Comparison of ENCODE assay signal across 19 cellular contexts in the genomic region with DNA sequence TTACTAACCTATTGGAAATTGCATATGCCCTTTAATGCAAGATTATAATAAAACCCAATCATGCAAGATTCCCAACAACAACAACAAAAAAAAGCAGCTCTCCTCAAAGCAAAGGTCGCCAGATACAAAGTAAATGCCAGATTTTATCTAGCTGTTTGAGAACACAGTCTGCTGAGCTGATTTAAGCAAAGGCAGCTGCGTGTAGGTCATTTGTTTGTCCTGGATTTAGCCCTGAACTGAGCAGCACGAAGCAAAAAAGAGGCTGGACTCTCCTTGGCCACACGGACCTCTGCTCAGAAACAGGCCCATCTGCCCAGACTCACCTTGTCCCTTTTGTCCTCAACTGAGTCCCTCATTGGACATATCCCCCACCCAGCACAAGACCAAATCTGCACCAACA.
"Had no signal": no experiment of that assay in that cellular context is flagged by ENCODE, and none has a peak within 500 bp of the region (broad histone marks: within the 10 kb centered on the region; RNA-seq: fewer than 3 reads in every experiment).

No MANE protein-coding gene starts in this region.

- H3K27ac Mint-ChIP-seq: activated CD4-positive, alpha-beta memory T cell treated with anti-CD3 and anti-CD28 coated beads, Interleukin-2, amount 10 ng/mL, durations not matched to agents 7 days and 5 days; activated CD4-positive, alpha-beta T cell treated with anti-CD3 and anti-CD28 coated beads for 36 hours; activated naive CD8-positive, alpha-beta T cell treated with anti-CD3 and anti-CD28 coated beads for 36 hours; progenitor cell of endocrine pancreas; stimulated activated naive B cell treated with anti-CD40 and anti-IgM and Interleukin-4, amounts not matched to agents 10 μg/mL and 1 μg/mL and 100 μg/mL, for 72 hours had no signal

- H3K4me3 ChIP-seq: gastrocnemius medialis, lung, sigmoid colon had no signal

- H3K27ac ChIP-seq: gastrocnemius medialis, sigmoid colon had no signal

- ATAC-seq: activated CD4-positive, alpha-beta T cell treated with anti-CD3 and anti-CD28 coated beads for 36 hours; gastrocnemius medialis; stimulated activated naive B cell treated with anti-CD40 and anti-IgM and Interleukin-4, amounts not matched to agents 10 μg/mL and 1 μg/mL and 100 μg/mL, for 72 hours had no signal

- H3K9me3 ChIP-seq: gastrocnemius medialis, sigmoid colon had no signal

- H3K27me3 Mint-ChIP-seq: activated CD4-positive, alpha-beta memory T cell treated with anti-CD3 and anti-CD28 coated beads, Interleukin-2, amount 10 ng/mL, durations not matched to agents 7 days and 5 days; activated naive CD8-positive, alpha-beta T cell treated with anti-CD3 and anti-CD28 coated beads for 36 hours; naive B cell; progenitor cell of endocrine pancreas; stimulated activated naive B cell treated with anti-CD40 and anti-IgM and Interleukin-4, amounts not matched to agents 10 μg/mL and 1 μg/mL and 100 μg/mL, for 72 hours had no signal

- DNase-seq: activated CD4-positive, alpha-beta memory T cell treated with anti-CD3 and anti-CD28 coated beads, Interleukin-2, amount 10 ng/mL, durations not matched to agents 7 days and 5 days; activated CD4-positive, alpha-beta T cell treated with anti-CD3 and anti-CD28 coated beads for 36 hours; activated gamma-delta T cell; activated naive CD8-positive, alpha-beta T cell treated with anti-CD3 and anti-CD28 coated beads for 36 hours; activated T-cell treated with anti-CD3 and anti-CD28 coated beads, Interleukin-2, amount 50 U/mL, for 48 hours; caudate nucleus; cortex of kidney; effector CD8-positive, alpha-beta T cell; gastrocnemius medialis; kidney glomerular epithelial cell; naive B cell; sigmoid colon; stimulated activated CD4-positive, alpha-beta T cell treated with anti-CD3 and anti-CD28 coated beads, Interleukin-2, amount 100 ng/mL, for 24 hours; stimulated activated naive B cell treated with anti-CD40 and anti-IgM and Interleukin-4, amounts not matched to agents 10 μg/mL and 1 μg/mL and 100 μg/mL, for 72 hours; substantia nigra; T-helper 9 cell had no signal

- H3K36me3 ChIP-seq: gastrocnemius medialis, sigmoid colon had no signal

- H3K9me3 Mint-ChIP-seq: activated CD4-positive, alpha-beta memory T cell treated with anti-CD3 and anti-CD28 coated beads, Interleukin-2, amount 10 ng/mL, durations not matched to agents 7 days and 5 days had no signal

- H3K4me1 Mint-ChIP-seq: activated CD4-positive, alpha-beta memory T cell treated with anti-CD3 and anti-CD28 coated beads, Interleukin-2, amount 10 ng/mL, durations not matched to agents 7 days and 5 days; activated CD4-positive, alpha-beta T cell treated with anti-CD3 and anti-CD28 coated beads for 36 hours; activated naive CD8-positive, alpha-beta T cell treated with anti-CD3 and anti-CD28 coated beads for 36 hours; naive B cell; stimulated activated naive B cell treated with anti-CD40 and anti-IgM and Interleukin-4, amounts not matched to agents 10 μg/mL and 1 μg/mL and 100 μg/mL, for 72 hours had no signal

- H3K4me3 Mint-ChIP-seq: activated CD4-positive, alpha-beta memory T cell treated with anti-CD3 and anti-CD28 coated beads, Interleukin-2, amount 10 ng/mL, durations not matched to agents 7 days and 5 days; activated CD4-positive, alpha-beta T cell treated with anti-CD3 and anti-CD28 coated beads for 36 hours; activated naive CD8-positive, alpha-beta T cell treated with anti-CD3 and anti-CD28 coated beads for 36 hours; naive B cell; stimulated activated naive B cell treated with anti-CD40 and anti-IgM and Interleukin-4, amounts not matched to agents 10 μg/mL and 1 μg/mL and 100 μg/mL, for 72 hours had no signal

- FAIRE-seq: astrocyte had no signal

- H3K27me3 ChIP-seq: gastrocnemius medialis, sigmoid colon had no signal

- H3K4me1 ChIP-seq: gastrocnemius medialis, sigmoid colon had no signal

- H3K36me3 Mint-ChIP-seq: activated naive CD8-positive, alpha-beta T cell treated with anti-CD3 and anti-CD28 coated beads for 36 hours; naive B cell; stimulated activated naive B cell treated with anti-CD40 and anti-IgM and Interleukin-4, amounts not matched to agents 10 μg/mL and 1 μg/mL and 100 μg/mL, for 72 hours had no signal
